ENCODE assay signal across 8 cellular contexts in genomic region chr2:241316825-241317224, GRCh38. TPM values are rescaled to one million over a fixed set of nuclear protein-coding genes. Genes with fewer than 3 reads are reported as not detected.
A peak's percentile ranks its signal among the peaks of the same experiment; 100 is the strongest.
DNase-seq lines count a peak whose midpoint lies in the region; ATAC-seq and TF ChIP-seq lines count a peak whose summit lies in the region.

No MANE protein-coding gene starts in this region.

- H3K4me3 Mint-ChIP-seq in CD4-positive, alpha-beta memory T cell, result peak overlapping the region; percentile 94 to 100 (median 98)
- peak overlapping the region; percentile 95 for H3K4me3 Mint-ChIP-seq in endodermal cell

- peaks cover 59% of the 10 kb centered on the region for H4K20me1 ChIP-seq in OCI-LY7 (ENCODE audit: insufficient read depth, low read length)

- no peak for DNase-seq in CD4-positive, alpha-beta memory T cell
- no peak for DNase-seq in OCI-LY7 (ENCODE audit: low spot score)
- no peak for DNase-seq in endodermal cell
- DNase-seq in GF-D8 (lab: John Stamatoyannopoulos, UW), result no peak

- peak overlapping the region; percentile 86 for H3K4me2 ChIP-seq in OCI-LY7 (ENCODE audit: low read length)

- H3K36me3 ChIP-seq in CD4-positive, alpha-beta memory T cell (ENCODE audit: insufficient read depth, low read length), result no peaks in the 10 kb centered on the region
- H3K36me3 ChIP-seq in OCI-LY7 (ENCODE audit: insufficient read depth, low read length) (peaks cover 47% of the 10 kb centered on the region), endodermal cell (ENCODE audit: control insufficient read depth, insufficient read depth, low read length) (peaks cover 33% of the 10 kb centered on the region), neutrophil (no peaks in the 10 kb centered on the region)

- peak overlapping the region; percentile 59 to 87 for H3K4me3 ChIP-seq in CD4-positive, alpha-beta memory T cell (ENCODE audit: low read length in 2 of 2)
- H3K4me3 ChIP-seq in OCI-LY7 (ENCODE audit: low read depth, low read length, poor library complexity, severe bottlenecking), result peak overlapping the region; percentile 96
- peak overlapping the region; percentile 99 for H3K4me3 ChIP-seq in endodermal cell (ENCODE audit: low read length)
- H3K4me3 ChIP-seq in neutrophil (ENCODE audit: low read depth in 1 of 2, low read length in 1 of 2), result peak overlapping the region; percentile 96 to 99

- H3K27me3 Mint-ChIP-seq in CD4-positive, alpha-beta memory T cell, result peaks cover 0 to 1% of the 10 kb centered on the region in 2 donors
- H3K27me3 Mint-ChIP-seq in endodermal cell (ENCODE audit: insufficient read depth), result no peaks in the 10 kb centered on the region

- H3K27ac Mint-ChIP-seq in CD4-positive, alpha-beta memory T cell, result peak overlapping the region; percentile 98 to 100 (median 99)
- H3K27ac Mint-ChIP-seq in endodermal cell, result peak overlapping the region; percentile 99

- WGBS in endodermal cell (ENCODE audit: insufficient coverage in 1 of 2, insufficient read length in 1 of 2), 2 experiments, result 29 to 39% methylated on average over 4 of the region's 4 CpGs

- H3K9me3 Mint-ChIP-seq in CD4-positive, alpha-beta memory T cell, result no peaks in the 10 kb centered on the region
- no peaks in the 10 kb centered on the region for H3K9me3 Mint-ChIP-seq in endodermal cell

- H3K79me2 ChIP-seq in OCI-LY7 (ENCODE audit: insufficient read depth, low read depth, low read length), result peaks cover 88% of the 10 kb centered on the region

- no peaks in the 10 kb centered on the region for H3K27me3 ChIP-seq in CD4-positive, alpha-beta memory T cell (ENCODE audit: insufficient read depth, low read length)
- no peaks in the 10 kb centered on the region for H3K27me3 ChIP-seq in endodermal cell (ENCODE audit: control insufficient read depth, insufficient read depth, low read length, poor library complexity, severe bottlenecking)
- no peaks in the 10 kb centered on the region for H3K27me3 ChIP-seq in neutrophil

- H3K4me1 ChIP-seq in CD4-positive, alpha-beta memory T cell (ENCODE audit: insufficient read depth, low read length), result peaks cover 82% of the 10 kb centered on the region
- H3K4me1 ChIP-seq in OCI-LY7 (ENCODE audit: insufficient read depth, low read length, poor library complexity, severe bottlenecking), result peaks cover 68% of the 10 kb centered on the region
- H3K4me1 ChIP-seq in endodermal cell (ENCODE audit: control insufficient read depth, insufficient read depth, low read length), result no peaks in the 10 kb centered on the region
- peaks cover 46 to 58% of the 10 kb centered on the region in 2 experiments for H3K4me1 ChIP-seq in neutrophil (ENCODE audit: control insufficient read depth in 1 of 2, insufficient read depth in 1 of 2, low read depth in 1 of 2, low read length in 1 of 2)

- no TSS peak for BruUV-seq in OCI-LY7 (replicated peaks; lab: Mats Ljungman, UMichigan)

- H3K36me3 Mint-ChIP-seq in CD4-positive, alpha-beta memory T cell, result peaks cover 2 to 49% of the 10 kb centered on the region in 2 donors
- peaks cover 23% of the 10 kb centered on the region for H3K36me3 Mint-ChIP-seq in endodermal cell (ENCODE audit: low read depth)

- POLR2A ChIA-PET in CD4-positive, alpha-beta memory T cell (lab: Charles Lee; ENCODE audit: partially characterized antibody), result interaction anchor here (0.7 to 4.1 kb wide), 19 partner anchors 9 to 756 kb away, joined by 3 to 46 read pairs (median 5); partner anchors contain the start of genes ATG4B, DTYMK, MTERF4 and PASK
- POLR2A ChIA-PET in OCI-LY7 (lab: Charles Lee), result interaction anchor here (1.1 to 1.5 kb wide), 3 partner anchors 41 to 55 kb away, joined by 4 to 6 read pairs (median 4); no protein-coding TSS in a partner anchor

- CTCF ChIA-PET in CD4-positive, alpha-beta memory T cell (lab: Charles Lee; ENCODE audit: partially characterized antibody), result interaction anchor here (3.2 kb wide), 1 partner anchor 18 kb away, joined by 14 read pairs; no protein-coding TSS in a partner anchor
- CTCF ChIA-PET in OCI-LY7 (lab: Charles Lee; ENCODE audit: unreplicated experiment), result no interaction called here

- ATAC-seq in GM19324 (IDR thresholded peaks at IDR 0.05; ENCODE audit: low FRiP score, unreplicated experiment), result no peak
- ATAC-seq in HG02885 (IDR thresholded peaks at IDR 0.05; ENCODE audit: poor library complexity, unreplicated experiment), result no peak
- ATAC-seq in GM21423 (IDR thresholded peaks at IDR 0.05; ENCODE audit: unreplicated experiment), result no peak

- no peak overlapping the region for H2AFZ ChIP-seq in OCI-LY7 (ENCODE audit: low read length)

- no peaks in the 10 kb centered on the region for H3K9me2 ChIP-seq in OCI-LY7 (ENCODE audit: insufficient read depth, low read length)

- peak overlapping the region; percentile 94 for H3K9ac ChIP-seq in endodermal cell (ENCODE audit: extremely low read depth, low read length, poor library complexity, severe bottlenecking)

- no peaks in the 10 kb centered on the region for H3K9me3 ChIP-seq in CD4-positive, alpha-beta memory T cell (ENCODE audit: control insufficient read depth in 1 of 2, low read length in 2 of 2)
- H3K9me3 ChIP-seq in OCI-LY7 (ENCODE audit: low read length) (no peaks in the 10 kb centered on the region), endodermal cell (ENCODE audit: control insufficient read depth, low read length) (no peaks in the 10 kb centered on the region), neutrophil (no peaks in the 10 kb centered on the region)

- peak overlapping the region; percentile 96 for H3K27ac ChIP-seq in CD4-positive, alpha-beta memory T cell (ENCODE audit: low read depth, low read length)
- H3K27ac ChIP-seq in OCI-LY7 (ENCODE audit: low read depth, low read length, poor library complexity, severe bottlenecking) (peak overlapping the region; percentile 87), endodermal cell (ENCODE audit: low read depth, low read length) (no peak overlapping the region), neutrophil (peak overlapping the region; percentile 97)

- intact Hi-C loops in CD4-positive, alpha-beta memory T cell (cut with micrococcal nuclease), result loop anchor here (5.0 to 10.0 kb wide), 4 partner anchors 100 to 752 kb away; partner anchors contain the start of genes ATG4B, DUSP28, RNPEPL1 and THAP4
- intact Hi-C loops in OCI-LY7 (cut with micrococcal nuclease; ENCODE audit: unreplicated experiment), result loop anchor here (5.0 to 10.0 kb wide), 2 partner anchors 385 to 732 kb away; partner anchors contain the start of genes CAPN10 and ING5

- TF ChIP-seq CTCF in OCI-LY7 (conservative IDR thresholded peaks at IDR 0.05; ENCODE audit: low read length), result no peak
- no peak for TF ChIP-seq CTCF in endodermal cell (conservative IDR thresholded peaks at IDR 0.05)
- no peak for TF ChIP-seq CTCF in neutrophil (IDR thresholded peaks at IDR 0.05)

- peaks cover 54 to 92% (median 69%) of the 10 kb centered on the region in 4 donors for H3K4me1 Mint-ChIP-seq in CD4-positive, alpha-beta memory T cell
- H3K4me1 Mint-ChIP-seq in endodermal cell, result peaks cover 55% of the 10 kb centered on the region

RNA-seq across cellular contexts. Expression of gene SEPTIN2, which starts 1.1 kb away (rescaled TPM):
- 100 to 1,000 TPM; 332 to 362 TPM for total RNA-seq in CD4-positive, alpha-beta memory T cell
- 100 to 1,000 TPM; 187 to 249 TPM for polyA plus RNA-seq in CD4-positive, alpha-beta memory T cell
- 198 and 222 TPM in 2 replicates for total RNA-seq in OCI-LY7 (2014; rRNA removed; shearing (Covaris generic))
- total RNA-seq in OCI-LY7 (2022) (275 and 301 TPM in 2 replicates), endodermal cell (100 to 1,000 TPM; 365 to 380 TPM)
- polyA plus RNA-seq in endodermal cell (2013, experiment 1 of 2), result 409 TPM
- polyA plus RNA-seq in endodermal cell (2013, experiment 2 of 2), result 399 TPM

RNA-seq across cellular contexts. Expression of gene HDLBP, which starts 1.4 kb away (rescaled TPM):
- 100 to 1,000 TPM; 166 to 183 TPM for total RNA-seq in CD4-positive, alpha-beta memory T cell
- polyA plus RNA-seq in CD4-positive, alpha-beta memory T cell, result 10 to 100 TPM; 24.7 to 82.3 TPM
- 155 and 176 TPM in 2 replicates for total RNA-seq in OCI-LY7 (2014; rRNA removed; shearing (Covaris generic))
- total RNA-seq in OCI-LY7 (2022) (148 and 170 TPM in 2 replicates), endodermal cell (100 to 1,000 TPM; 344 to 374 TPM)
- polyA plus RNA-seq in endodermal cell (2013, experiment 1 of 2), result 216 TPM
- 217 TPM for polyA plus RNA-seq in endodermal cell (2013, experiment 2 of 2)

RNA-seq across cellular contexts. Expression of gene FARP2, which starts 39.3 kb away (rescaled TPM):
- 10 to 100 TPM; 17.2 to 21.8 TPM for total RNA-seq in CD4-positive, alpha-beta memory T cell
- 1 to 10 TPM; 3.9 to 5.5 TPM for polyA plus RNA-seq in CD4-positive, alpha-beta memory T cell
- 23.2 and 33.6 TPM in 2 replicates for total RNA-seq in OCI-LY7 (2014; rRNA removed; shearing (Covaris generic))
- total RNA-seq in OCI-LY7 (2022), result 47.9 and 52.7 TPM in 2 replicates
- total RNA-seq in endodermal cell, result 10 to 100 TPM; 36.4 to 51.4 TPM
- polyA plus RNA-seq in endodermal cell (2013, experiment 1 of 2), result 31.1 TPM
- polyA plus RNA-seq in endodermal cell (2013, experiment 2 of 2), result 31.1 TPM
